ENCODE assay signal across 20 cellular contexts in the genomic region with DNA sequence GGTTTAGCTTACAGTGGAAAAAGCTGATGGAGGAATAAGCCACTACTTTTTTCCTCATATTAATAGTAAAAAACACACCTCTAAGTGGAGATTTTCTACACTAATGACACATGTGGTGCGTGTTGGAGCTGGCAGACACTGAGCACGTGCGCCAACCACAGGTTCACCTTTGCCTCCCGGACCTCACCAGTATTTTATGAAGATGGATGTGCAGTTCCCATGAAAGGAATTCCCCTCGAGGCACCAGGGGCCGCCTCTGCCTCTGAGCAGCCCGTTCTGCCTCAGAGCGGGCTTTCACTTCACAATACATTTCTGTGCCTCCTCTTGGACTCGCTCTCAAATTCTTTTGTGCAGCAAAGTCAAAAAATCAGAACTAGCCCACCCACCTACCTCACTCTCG.
"Had no signal": no experiment of that assay in that cellular context is flagged by ENCODE, and none has a peak within 500 bp of the region (broad histone marks: within the 10 kb centered on the region; RNA-seq: fewer than 3 reads in every experiment).

No MANE protein-coding gene starts in this region.

- H3K36me3 ChIP-seq: brain microvascular endothelial cell, esophagus muscularis mucosa, heart right ventricle had no signal

- DNase-seq: activated CD4-positive, alpha-beta T cell treated with anti-CD3 and anti-CD28 coated beads, Interleukin-2, amount 10 ng/mL, durations not matched to agents 7 days and 5 days; activated CD4-positive, CD25-positive, alpha-beta regulatory T cell; activated CD8-positive, alpha-beta memory T cell treated with anti-CD3 and anti-CD28 coated beads for 24 hours; activated CD8-positive, alpha-beta memory T cell treated with anti-CD3 and anti-CD28 coated beads, Interleukin-2, amount 50 U/mL, for 48 hours; activated effector memory CD4-positive, alpha-beta T cell treated with Interleukin-2 at 50 U/mL for 16 hours; activated naive CD4-positive, alpha-beta T cell treated with anti-CD3 and anti-CD28 coated beads, Interleukin-2, amount 10 ng/mL, durations not matched to agents 7 days and 5 days; activated naive CD8-positive, alpha-beta T cell treated with anti-CD3 and anti-CD28 coated beads, Interleukin-2, amount 50 U/mL, for 24 hours; activated T-cell treated with anti-CD3 and anti-CD28 coated beads, Interleukin-2, amount 50 U/mL, for 48 hours; anterior cingulate cortex; cortex of kidney; heart right ventricle; immature natural killer cell; left cardiac atrium; stimulated activated CD4-positive, alpha-beta T cell treated with anti-CD3 and anti-CD28 coated beads, Interleukin-12 subunit alpha, Interleukin-12 subunit beta, amount 100 ng/mL, for 4 hours; stimulated activated CD4-positive, alpha-beta T cell treated with anti-CD3 and anti-CD28 coated beads, Interleukin-1b, Interleukin-23, amount 100 ng/mL, for 48 hours; stimulated activated CD8-positive, alpha-beta memory T cell treated with anti-CD3 and anti-CD28 coated beads, Interleukin-4, amount 100 ng/mL, for 48 hours; stimulated activated naive CD4-positive, alpha-beta T cell; T1000 had no signal

- H3K9me3 ChIP-seq: esophagus muscularis mucosa, heart right ventricle had no signal

- ATAC-seq: activated naive CD8-positive, alpha-beta T cell treated with anti-CD3 and anti-CD28 coated beads, Interleukin-2, amount 50 U/mL, for 24 hours; heart right ventricle had no signal

- H3K27me3 ChIP-seq: brain microvascular endothelial cell had no signal

- H3K27ac ChIP-seq: brain microvascular endothelial cell, esophagus muscularis mucosa, heart right ventricle had no signal

- H3K4me3 ChIP-seq: esophagus muscularis mucosa, heart right ventricle had no signal

- H3K4me1 ChIP-seq: esophagus muscularis mucosa, heart right ventricle had no signal
